ENCODE assay signal across 9 cellular contexts in genomic region chr20:56974499-56975250, GRCh38.
DNase-seq lines count a peak whose midpoint lies in the region; ATAC-seq, FAIRE-seq and TF ChIP-seq lines count a peak whose summit lies in the region.
"Had no signal": no experiment of that assay in that cellular context is flagged by ENCODE, and none has a peak within 500 bp of the region (broad histone marks: within the 10 kb centered on the region; RNA-seq: fewer than 3 reads in every experiment).

No MANE protein-coding gene starts in this region.

- no peak overlapping the region for H3K9ac ChIP-seq in liver (ENCODE audit: low read depth in 1 of 2, low read length in 2 of 2)

- TF ChIP-seq CTCF in cardiac muscle cell (IDR thresholded peaks at IDR 0.05; ENCODE audit: low read depth, low read length) (peak; percentile 77), MCF 10A (IDR thresholded peaks at IDR 0.05; ENCODE audit: unreplicated experiment) (peak; percentile 80), liver (IDR thresholded peaks at IDR 0.05; ENCODE audit: low read depth, low read length, missing input control) (peak; percentile 63)

- ATAC-seq in right cardiac atrium, result no peak
- ATAC-seq in activated T-helper 17 cell treated with anti-CD3 and anti-CD28 coated beads, Interleukin-2, amount 50 U/mL, for 72 hours (replicated peaks), result no peak
- ATAC-seq in stimulated activated memory B cell treated with anti-CD40 and anti-IgM and Interleukin-4, amounts not matched to agents 10 μg/mL and 1 μg/mL and 100 μg/mL, for 72 hours, result no peak

- H3K4me1 ChIP-seq in cardiac muscle cell (ENCODE audit: low read depth), result no peaks in the 10 kb centered on the region
- no peaks in the 10 kb centered on the region for H3K4me1 ChIP-seq in right cardiac atrium (ENCODE audit: control insufficient read depth, insufficient read depth, low read length)
- no peaks in the 10 kb centered on the region for H3K4me1 ChIP-seq in liver (ENCODE audit: control insufficient read depth in 4 of 4, insufficient read depth in 4 of 4, low read length in 3 of 4)

- no peak overlapping the region for H3K4me3 Mint-ChIP-seq in MCF 10A (ENCODE audit: unreplicated experiment)
- H3K4me3 Mint-ChIP-seq in activated T-helper 17 cell treated with anti-CD3 and anti-CD28 coated beads, Interleukin-2, amount 50 U/mL, for 72 hours, result no peak overlapping the region
- H3K4me3 Mint-ChIP-seq in stimulated activated memory B cell treated with anti-CD40 and anti-IgM and Interleukin-4, amounts not matched to agents 10 μg/mL and 1 μg/mL and 100 μg/mL, for 72 hours, result no peak overlapping the region

- H3K4me1 Mint-ChIP-seq in MCF 10A (ENCODE audit: insufficient read depth, unreplicated experiment), result no peaks in the 10 kb centered on the region
- no peaks in the 10 kb centered on the region for H3K4me1 Mint-ChIP-seq in activated T-helper 17 cell treated with anti-CD3 and anti-CD28 coated beads, Interleukin-2, amount 50 U/mL, for 72 hours
- no peaks in the 10 kb centered on the region for H3K4me1 Mint-ChIP-seq in stimulated activated memory B cell treated with anti-CD40 and anti-IgM and Interleukin-4, amounts not matched to agents 10 μg/mL and 1 μg/mL and 100 μg/mL, for 72 hours

- BruUV-seq in MCF 10A (replicated peaks; lab: Mats Ljungman, UMichigan), result no TSS peak

- H3K27ac ChIP-seq in cardiac muscle cell, result no peak overlapping the region
- no peak overlapping the region for H3K27ac ChIP-seq in right cardiac atrium (ENCODE audit: low read length)
- H3K27ac ChIP-seq in liver (ENCODE audit: low read depth in 1 of 2, low read length in 2 of 2), result no peak overlapping the region

- WGBS in right cardiac atrium, result 12% methylated on average over 21 of the region's 21 CpGs
- 12% methylated on average over 21 of the region's 21 CpGs for WGBS in liver

- no peak for FAIRE-seq in GM19239 (lab: Jason Lieb, UNC)
- FAIRE-seq: endometrium had no signal

- no peak overlapping the region for H3K27ac Mint-ChIP-seq in MCF 10A (ENCODE audit: low read depth, unreplicated experiment)
- H3K27ac Mint-ChIP-seq in activated T-helper 17 cell treated with anti-CD3 and anti-CD28 coated beads, Interleukin-2, amount 50 U/mL, for 72 hours, result no peak overlapping the region
- H3K27ac Mint-ChIP-seq in stimulated activated memory B cell treated with anti-CD40 and anti-IgM and Interleukin-4, amounts not matched to agents 10 μg/mL and 1 μg/mL and 100 μg/mL, for 72 hours, result no peak overlapping the region

- DNase-seq in cardiac muscle cell (ENCODE audit: low read depth in 1 of 2, low spot score in 1 of 2), result peak; percentile 62 to 72
- no peak for DNase-seq in right cardiac atrium
- DNase-seq in NCI-H345 (lab: John Stamatoyannopoulos, UW), result peak; percentile 50
- peak; percentile 82 for DNase-seq in MCF 10A (ENCODE audit: unreplicated experiment)
- no peak for DNase-seq in GM19239 (ENCODE audit: insufficient read length, low spot score)

- H3K36me3 Mint-ChIP-seq in MCF 10A (ENCODE audit: insufficient read depth, unreplicated experiment), result no peaks in the 10 kb centered on the region
- no peaks in the 10 kb centered on the region for H3K36me3 Mint-ChIP-seq in activated T-helper 17 cell treated with anti-CD3 and anti-CD28 coated beads, Interleukin-2, amount 50 U/mL, for 72 hours (ENCODE audit: low read depth)
- no peaks in the 10 kb centered on the region for H3K36me3 Mint-ChIP-seq in stimulated activated memory B cell treated with anti-CD40 and anti-IgM and Interleukin-4, amounts not matched to agents 10 μg/mL and 1 μg/mL and 100 μg/mL, for 72 hours

- TF ChIP-seq RAD21 in liver (IDR thresholded peaks at IDR 0.05), result peak; percentile 81 to 88

- H3K27me3 ChIP-seq in cardiac muscle cell, result peaks cover 74% of the 10 kb centered on the region
- no peaks in the 10 kb centered on the region for H3K27me3 ChIP-seq in right cardiac atrium (ENCODE audit: control insufficient read depth, insufficient read depth)
- peaks cover 0 to 19% (median 3%) of the 10 kb centered on the region in 4 donors for H3K27me3 ChIP-seq in liver (ENCODE audit: control insufficient read depth in 4 of 4, insufficient read depth in 4 of 4, low read length in 3 of 4)

- H3K27me3 Mint-ChIP-seq in MCF 10A (ENCODE audit: insufficient read depth, unreplicated experiment), result peaks cover 31% of the 10 kb centered on the region
- peaks cover 34% of the 10 kb centered on the region for H3K27me3 Mint-ChIP-seq in activated T-helper 17 cell treated with anti-CD3 and anti-CD28 coated beads, Interleukin-2, amount 50 U/mL, for 72 hours
- H3K27me3 Mint-ChIP-seq in stimulated activated memory B cell treated with anti-CD40 and anti-IgM and Interleukin-4, amounts not matched to agents 10 μg/mL and 1 μg/mL and 100 μg/mL, for 72 hours, result peaks cover 49% of the 10 kb centered on the region

- CTCF ChIA-PET in MCF 10A (lab: Yijun Ruan, JAX), result interaction anchor here (0.6 to 11.9 kb wide), 51 partner anchors 9 to 462 kb away, joined by 3 to 121 read pairs (median 4); partner anchors contain the start of gene TFAP2C

- POLR2A ChIA-PET in MCF 10A (lab: Yijun Ruan, JAX), result interaction anchor here (0.7 to 6.5 kb wide), 7 partner anchors 11 to 424 kb away, joined by 3 to 71 read pairs (median 5); partner anchors contain the start of gene TFAP2C

- no peak overlapping the region for H3K4me3 ChIP-seq in cardiac muscle cell
- H3K4me3 ChIP-seq in right cardiac atrium (ENCODE audit: low read length), result no peak overlapping the region
- H3K4me3 ChIP-seq in liver (ENCODE audit: low read depth in 1 of 3, low read length in 3 of 3), result no peak overlapping the region

- no peaks in the 10 kb centered on the region for H3K9me3 ChIP-seq in cardiac muscle cell (ENCODE audit: low read depth)
- H3K9me3 ChIP-seq in right cardiac atrium (ENCODE audit: control insufficient read depth, low read length), result peaks cover 3% of the 10 kb centered on the region
- no peaks in the 10 kb centered on the region for H3K9me3 ChIP-seq in liver (ENCODE audit: control insufficient read depth in 4 of 4, low read length in 3 of 4)

- intact Hi-C loops in right cardiac atrium (cut with DNase I) (loop anchor here in 1 of 4 donors (10.0 kb wide), 1 partner anchor 420 kb away; no protein-coding TSS in a partner anchor), MCF 10A (cut with micrococcal nuclease) (loop anchor here (1.0 to 10.0 kb wide), 6 partner anchors 106 to 424 kb away; no protein-coding TSS in a partner anchor)

- H3K36me3 ChIP-seq in cardiac muscle cell (no peaks in the 10 kb centered on the region), liver (ENCODE audit: control insufficient read depth in 4 of 4, insufficient read depth in 3 of 4, low read depth in 1 of 4, low read length in 3 of 4) (no peaks in the 10 kb centered on the region)

- no peaks in the 10 kb centered on the region for H3K9me3 Mint-ChIP-seq in MCF 10A (ENCODE audit: unreplicated experiment)
- H3K9me3 Mint-ChIP-seq in activated T-helper 17 cell treated with anti-CD3 and anti-CD28 coated beads, Interleukin-2, amount 50 U/mL, for 72 hours, result no peaks in the 10 kb centered on the region
- peaks cover 6% of the 10 kb centered on the region for H3K9me3 Mint-ChIP-seq in stimulated activated memory B cell treated with anti-CD40 and anti-IgM and Interleukin-4, amounts not matched to agents 10 μg/mL and 1 μg/mL and 100 μg/mL, for 72 hours

TF ChIP-seq in liver, 16 proteins besides CTCF, POLR2A, EP300 and RAD21 (continues in another document):
- TF ChIP-seq HNF4G (IDR thresholded peaks at IDR 0.05), result no peak
- no peak for TF ChIP-seq EGR1 (IDR thresholded peaks at IDR 0.05; ENCODE audit: low read depth in 2 of 2)
- TF ChIP-seq HNF4A (conservative IDR thresholded peaks at IDR 0.05), result no peak
- TF ChIP-seq NR2F2 (IDR thresholded peaks at IDR 0.05), result no peak
- TF ChIP-seq YY1 (IDR thresholded peaks at IDR 0.05), result no peak
- no peak for TF ChIP-seq SP1 (IDR thresholded peaks at IDR 0.05)
- no peak for TF ChIP-seq RXRA (IDR thresholded peaks at IDR 0.05)
- no peak for TF ChIP-seq TAF1 (conservative IDR thresholded peaks at IDR 0.05)
- TF ChIP-seq ZBTB33 (IDR thresholded peaks at IDR 0.05), result no peak
- TF ChIP-seq FOXA1 (IDR thresholded peaks at IDR 0.05), result no peak
- TF ChIP-seq JUND (IDR thresholded peaks at IDR 0.05), result no peak
- TF ChIP-seq ATF3 (IDR thresholded peaks at IDR 0.05), result no peak

Comparison
In these comparisons a context has a peak if more than half of its experiments do, and no peak if none do; other contexts are left out.
1. DNase-seq: peak in cardiac muscle cell (2 of 2), NCI-H345 (single experiment) and MCF 10A (single experiment); none in right cardiac atrium (0 of 3) and GM19239 (single experiment).
2. Peak in every context shown above with its lines, with median percentiles within 50 percentile points of each other: CTCF ChIP-seq.